ENCODE assay signal across 8 cellular contexts in genomic region chrX:104195489-104196084, GRCh38. TPM values are rescaled to one million over a fixed set of nuclear protein-coding genes. Genes with fewer than 3 reads are reported as not detected.
DNase-seq lines count a peak whose midpoint lies in the region; ATAC-seq and TF ChIP-seq lines count a peak whose summit lies in the region.

No MANE protein-coding gene starts in this region.

- H3K9me3 ChIP-seq in prostate gland: no peaks in the 10 kb centered on the region

- no peak overlapping the region for H3K4me3 ChIP-seq in AG10803 (ENCODE audit: low read length)
- no peak overlapping the region for H3K4me3 ChIP-seq in GM12865 (ENCODE audit: low read depth, low read length)
- H3K4me3 ChIP-seq in prostate gland: no peak overlapping the region

- ATAC-seq in HG02970 (IDR thresholded peaks at IDR 0.05; ENCODE audit: low FRiP score, unreplicated experiment): peak; percentile 84

- H3K27ac ChIP-seq in prostate gland: no peak overlapping the region

- 96% methylated on average over 1 of the region's 1 CpG for WGBS in prostate gland

- no peaks in the 10 kb centered on the region for H3K27me3 ChIP-seq in prostate gland (replicated peaks; ENCODE audit: insufficient read depth)

- H3K4me1 ChIP-seq in prostate gland (replicated peaks): no peaks in the 10 kb centered on the region

- no peaks in the 10 kb centered on the region for H3K36me3 ChIP-seq in prostate gland

- no peak for TF ChIP-seq POLR2A in prostate gland (IDR thresholded peaks at IDR 0.05)

- intact Hi-C loops in prostate gland (cut with DNase I): no loop called here

- DNase-seq in AG10803 (ENCODE audit: low read depth) (peak; percentile 8), GM12865 (ENCODE audit: low read depth) (peak; percentile 21), RPMI8226 (peak; percentile 49), fibroblast of gingiva (ENCODE audit: low read depth) (peak; percentile 1), prostate gland (ENCODE audit: low spot score) (no peak), amniotic stem cell (lab: John Stamatoyannopoulos, UW) (no peak), NCI-H1436 (lab: John Stamatoyannopoulos, UW) (no peak)

- TF ChIP-seq CTCF in AG10803 (conservative IDR thresholded peaks at IDR 0.05; ENCODE audit: low read length): peak; percentile 77
- peak; percentile 56 for TF ChIP-seq CTCF in GM12865 (IDR thresholded peaks at IDR 0.05; ENCODE audit: insufficient read depth, low read depth, low read length, missing control alignments)
- TF ChIP-seq CTCF in prostate gland (IDR thresholded peaks at IDR 0.05): peak; percentile 9 to 57 (median 38)

RNA-seq across cellular contexts. Expression of gene FAM199X, which starts 29.3 kb away (rescaled TPM):
- 10 to 100 TPM; 22.2 to 28.5 TPM for total RNA-seq in prostate gland

RNA-seq across cellular contexts. Expression of gene SLC25A53, which starts 38.8 kb away (rescaled TPM):
- 10 to 100 TPM; 12.1 to 13.1 TPM for total RNA-seq in prostate gland

RNA-seq across cellular contexts. Expression of gene ESX1, which starts 59.1 kb away (rescaled TPM):
- total RNA-seq in prostate gland: 10 to 100 TPM in 1 of 2 donors, not detected in 1; 31.9 TPM

Comparison
In these comparisons a context has a peak if more than half of its experiments do, and no peak if none do; other contexts are left out.
1. DNase-seq: peak in AG10803 (single experiment), GM12865 (single experiment), RPMI8226 (single experiment) and fibroblast of gingiva (single experiment); none in prostate gland (single experiment), amniotic stem cell (single experiment) and NCI-H1436 (single experiment).
2. Peak in every context shown above with its lines, with median percentiles within 50 percentile points of each other: CTCF ChIP-seq.